ENCODE assay signal across 12 cellular contexts in genomic region chr5:177508217-177508611, GRCh38. TPM values are rescaled to one million over a fixed set of nuclear protein-coding genes. Genes with fewer than 3 reads are reported as not detected.
DNase-seq lines count a peak whose midpoint lies in the region; ATAC-seq and TF ChIP-seq lines count a peak whose summit lies in the region.
"Had no signal": no experiment of that assay in that cellular context is flagged by ENCODE, and none has a peak within 500 bp of the region (broad histone marks: within the 10 kb centered on the region; RNA-seq: fewer than 3 reads in every experiment).

No MANE protein-coding gene starts in this region.

- intact Hi-C loops in esophagus muscularis mucosa (cut with DNase I): no loop called here

- H3K36me3 Mint-ChIP-seq in stimulated activated effector memory CD8-positive, alpha-beta T cell treated with anti-CD3 and anti-CD28 coated beads, Interleukin-12 subunit alpha, Interleukin-12 subunit beta, amount 100 ng/mL, for 72 hours: peaks cover 43% of the 10 kb centered on the region

- ATAC-seq in stimulated activated effector memory CD8-positive, alpha-beta T cell treated with anti-CD3 and anti-CD28 coated beads, Interleukin-12 subunit alpha, Interleukin-12 subunit beta, amount 100 ng/mL, for 72 hours: no peak
- ATAC-seq in GM19467 (IDR thresholded peaks at IDR 0.05; ENCODE audit: unreplicated experiment) (no peak), HG03342 (IDR thresholded peaks at IDR 0.05; ENCODE audit: unreplicated experiment) (no peak)

- H3K27me3 ChIP-seq in DOHH2 (ENCODE audit: control insufficient read depth, low read length) (no peaks in the 10 kb centered on the region), esophagus muscularis mucosa (no peaks in the 10 kb centered on the region)
- H3K27me3 ChIP-seq: thyroid gland had no signal

- no peaks in the 10 kb centered on the region for H3K9me2 ChIP-seq in DOHH2 (replicated peaks; ENCODE audit: control insufficient read depth, low read length)

- H3K79me2 ChIP-seq in DOHH2 (ENCODE audit: control insufficient read depth, low read length): peaks cover 39% of the 10 kb centered on the region

- H3K27ac ChIP-seq in DOHH2 (ENCODE audit: low read depth, low read length) (peak overlapping the region; percentile 99), esophagus muscularis mucosa (replicated peaks in 1 of 4) (no peak overlapping the region)

- no peaks in the 10 kb centered on the region for H3K9me3 Mint-ChIP-seq in stimulated activated effector memory CD8-positive, alpha-beta T cell treated with anti-CD3 and anti-CD28 coated beads, Interleukin-12 subunit alpha, Interleukin-12 subunit beta, amount 100 ng/mL, for 72 hours

- peak overlapping the region; percentile 1 for H3K27ac Mint-ChIP-seq in stimulated activated effector memory CD8-positive, alpha-beta T cell treated with anti-CD3 and anti-CD28 coated beads, Interleukin-12 subunit alpha, Interleukin-12 subunit beta, amount 100 ng/mL, for 72 hours

- H3K4me1 ChIP-seq in DOHH2 (ENCODE audit: control insufficient read depth, low read length) (peaks cover 78% of the 10 kb centered on the region), esophagus muscularis mucosa (peaks cover 0 to 12% (median 5%) of the 10 kb centered on the region in 4 donors)
- H3K4me1 ChIP-seq: thyroid gland had no signal

- 86% methylated on average over 18 of the region's 26 CpGs for WGBS in esophagus muscularis mucosa

- peaks cover 24% of the 10 kb centered on the region for H3F3A ChIP-seq in DOHH2 (ENCODE audit: control insufficient read depth, insufficient read depth)

- 0 out of 2 replicates have a peak, but pooled peaks cover 4% of the 10 kb centered on the region for H4K20me1 ChIP-seq in DOHH2 (ENCODE audit: control insufficient read depth, insufficient read depth, low read depth, low read length)

- TF ChIP-seq CTCF in DOHH2 (IDR thresholded peaks at IDR 0.05; ENCODE audit: low read depth, low read length, poor library complexity, severe bottlenecking) (peak; percentile 23), esophagus muscularis mucosa (IDR thresholded peaks at IDR 0.05) (no peak)

- H3K4me3 ChIP-seq in DOHH2 (ENCODE audit: low read length) (peak overlapping the region; percentile 81), esophagus muscularis mucosa (peak overlapping the region; percentile 36 to 51 (median 40))
- H3K4me3 ChIP-seq: thyroid gland had no signal

- no peaks in the 10 kb centered on the region for H3K9me3 ChIP-seq in DOHH2 (ENCODE audit: control insufficient read depth, insufficient read depth, low read length)
- H3K9me3 ChIP-seq in esophagus muscularis mucosa: no peaks in the 10 kb centered on the region
- H3K9me3 ChIP-seq: thyroid gland had no signal

- TF ChIP-seq EP300 in esophagus muscularis mucosa (IDR thresholded peaks at IDR 0.05): no peak

- H3K4me3 Mint-ChIP-seq in stimulated activated effector memory CD8-positive, alpha-beta T cell treated with anti-CD3 and anti-CD28 coated beads, Interleukin-12 subunit alpha, Interleukin-12 subunit beta, amount 100 ng/mL, for 72 hours: no peak overlapping the region

- H3K4me1 Mint-ChIP-seq in stimulated activated effector memory CD8-positive, alpha-beta T cell treated with anti-CD3 and anti-CD28 coated beads, Interleukin-12 subunit alpha, Interleukin-12 subunit beta, amount 100 ng/mL, for 72 hours: peaks cover 15% of the 10 kb centered on the region

- TF ChIP-seq POLR2A in esophagus muscularis mucosa (IDR thresholded peaks at IDR 0.05; ENCODE audit: low read depth): no peak

- DNase-seq in NAMALWA (ENCODE audit: low spot score): peak; percentile 52
- DNase-seq in esophagus muscularis mucosa (ENCODE audit: extremely low spot score): no peak
- no peak for DNase-seq in stimulated activated effector memory CD8-positive, alpha-beta T cell treated with anti-CD3 and anti-CD28 coated beads, Interleukin-12 subunit alpha, Interleukin-12 subunit beta, amount 100 ng/mL, for 72 hours (ENCODE audit: low spot score in 2 of 2)
- no peak for DNase-seq in activated T-cell treated with anti-CD3 and anti-CD28 coated beads, Interleukin-2, amount 50 U/mL, for 1 hour
- no peak for DNase-seq in mucosa of gallbladder (ENCODE audit: low spot score)
- DNase-seq: IMR-90, islet precursor cell, NCI-H1436 treated with DMSO at 0.1 percent for 48 hours, thyroid gland had no signal

- peak overlapping the region; percentile 100 for H3K4me2 ChIP-seq in DOHH2 (ENCODE audit: low read length)

- H3K36me3 ChIP-seq in DOHH2 (ENCODE audit: control insufficient read depth, low read length) (peaks cover 93% of the 10 kb centered on the region), esophagus muscularis mucosa (peaks cover 24 to 44% (median 35%) of the 10 kb centered on the region in 4 donors)

RNA-seq across cellular contexts. Expression of gene DOK3, which starts 1.4 kb away (rescaled TPM):
- total RNA-seq in esophagus muscularis mucosa (10 to 100 TPM in 1 of 4 donors, 1 to 10 TPM in 3; 6.7 to 15.2 (median 7.5) TPM), mucosa of gallbladder (12.8 TPM)

RNA-seq across cellular contexts. Expression of gene DDX41, which starts 8.5 kb away (rescaled TPM):
- total RNA-seq in esophagus muscularis mucosa: 10 to 100 TPM; 58.1 to 92.1 (median 66.0) TPM
- 84.8 TPM for total RNA-seq in mucosa of gallbladder

RNA-seq across cellular contexts. Expression of gene PDLIM7, which starts 10.8 kb away (rescaled TPM):
- 1,000 to 10,000 TPM in 1 of 4 donors, 100 to 1,000 TPM in 3; 316 to 1,085 (median 575) TPM for total RNA-seq in esophagus muscularis mucosa
- 227 TPM for total RNA-seq in mucosa of gallbladder

RNA-seq across cellular contexts. Expression of gene DBN1, which starts 34.8 kb away (rescaled TPM):
- 100 to 1,000 TPM in 3 of 4 donors, 10 to 100 TPM in 1; 92.2 to 160 (median 130) TPM for total RNA-seq in esophagus muscularis mucosa
- 89.0 TPM for total RNA-seq in mucosa of gallbladder

RNA-seq across cellular contexts. Expression of gene FAM193B, which starts 46.1 kb away (rescaled TPM):
- 10 to 100 TPM; 24.4 to 65.6 (median 50.7) TPM for total RNA-seq in esophagus muscularis mucosa
- total RNA-seq in mucosa of gallbladder: 98.1 TPM
